In the genomic region with DNA sequence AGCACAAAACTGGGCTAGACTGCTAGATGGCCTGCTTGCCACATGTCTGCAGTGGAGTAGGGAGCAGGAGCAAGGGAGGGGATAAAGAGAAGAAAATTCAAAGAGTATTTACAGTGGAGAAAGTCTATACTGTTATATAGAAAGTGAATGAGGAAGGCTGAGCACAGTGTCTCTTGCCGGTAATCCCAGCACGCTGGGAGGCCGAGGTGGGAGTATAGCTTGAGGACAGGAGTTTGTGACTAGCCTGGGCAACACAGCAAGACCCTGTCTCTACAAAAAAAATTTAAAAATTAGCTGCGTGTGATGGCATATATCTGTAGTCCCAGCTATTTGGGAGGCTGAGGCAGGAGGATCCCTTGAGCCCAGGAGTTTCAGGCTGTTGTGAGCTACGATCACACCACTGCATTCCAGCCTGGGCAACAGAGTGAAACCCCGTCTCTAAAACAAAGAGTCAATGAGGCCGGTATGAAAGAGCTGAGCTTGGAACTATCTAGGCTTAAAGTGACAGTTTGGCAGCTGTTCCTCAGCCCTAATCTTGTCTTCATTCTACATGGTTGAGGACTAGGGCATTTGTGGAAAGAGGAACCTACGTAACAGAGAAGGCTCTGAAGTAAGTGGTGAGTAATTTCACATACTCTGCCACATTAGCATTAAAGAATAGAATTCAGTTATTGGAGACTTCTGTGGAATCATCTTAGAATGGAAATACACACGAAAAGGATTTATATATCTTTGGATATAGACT, we compare ENCODE assay signal across 20 cellular contexts. TPM values are rescaled to one million over a fixed set of nuclear protein-coding genes. Genes with fewer than 3 reads are reported as not detected.
DNase-seq lines count a peak whose midpoint lies in the region; ATAC-seq and TF ChIP-seq lines count a peak whose summit lies in the region.
"Had no signal": no experiment of that assay in that cellular context is flagged by ENCODE, and none has a peak within 500 bp of the region (broad histone marks: within the 10 kb centered on the region; RNA-seq: fewer than 3 reads in every experiment).

No MANE protein-coding gene starts in this region.

- intact Hi-C loops in Right ventricle myocardium inferior (cut with DNase I), result loop anchor here (5.0 kb wide), 1 partner anchor 253 kb away; no protein-coding TSS in a partner anchor
- intact Hi-C loops in left ventricle myocardium superior (cut with micrococcal nuclease), result no loop called here
- intact Hi-C loops in upper lobe of right lung (cut with DNase I), result no loop called here

- H3K36me3 ChIP-seq in right atrium auricular region, result peaks cover 28% of the 10 kb centered on the region
- H3K36me3 ChIP-seq in upper lobe of right lung, result no peaks in the 10 kb centered on the region
- H3K36me3 ChIP-seq: pancreas had no signal

- H3K9me3 ChIP-seq in right atrium auricular region (no peaks in the 10 kb centered on the region), upper lobe of right lung (no peaks in the 10 kb centered on the region)

- H3K27ac ChIP-seq in right atrium auricular region, result peak overlapping the region in 1 of 2 donors; percentile 48
- no peak overlapping the region for H3K27ac ChIP-seq in upper lobe of right lung
- H3K27ac ChIP-seq: C4-2B, HL-60, pancreas had no signal

- H3K4me1 ChIP-seq in right atrium auricular region, result peaks cover 0 to 5% of the 10 kb centered on the region in 2 donors
- peaks cover 4% of the 10 kb centered on the region for H3K4me1 ChIP-seq in upper lobe of right lung
- H3K4me1 ChIP-seq: pancreas had no signal

- H3K27me3 ChIP-seq in right atrium auricular region, result no peaks in the 10 kb centered on the region
- no peaks in the 10 kb centered on the region for H3K27me3 ChIP-seq in upper lobe of right lung
- H3K27me3 ChIP-seq: pancreas had no signal

- H3K4me3 ChIP-seq in right atrium auricular region (no peak overlapping the region), upper lobe of right lung (no peak overlapping the region)
- H3K4me3 ChIP-seq: K562, pancreas had no signal

- TF ChIP-seq CTCF in right atrium auricular region (IDR thresholded peaks at IDR 0.05), result no peak
- no peak for TF ChIP-seq CTCF in upper lobe of right lung (IDR thresholded peaks at IDR 0.05)

- DNase-seq in Right ventricle myocardium inferior (ENCODE audit: missing footprints), result no peak
- no peak for DNase-seq in right atrium auricular region (ENCODE audit: low spot score)
- peak; percentile 71 for DNase-seq in SIG-M5 treated with dmso at 0.1 percent for 504 hours (lab: John Stamatoyannopoulos, UW; ENCODE audit: unreplicated experiment)
- DNase-seq in left ventricle myocardium superior, result no peak
- DNase-seq in upper lobe of right lung, result no peak
- DNase-seq in T-helper 1 cell, result no peak
- DNase-seq: 8988T; activated B cell treated with CpG ODN at 0.5 μM for 24 hours; activated CD8-positive, alpha-beta memory T cell treated with anti-CD3 and anti-CD28 coated beads, Interleukin-2, amount 10 ng/mL, durations not matched to agents 7 days and 5 days; activated effector memory CD4-positive, alpha-beta T cell treated with Interleukin-2 at 50 U/mL for 16 hours; anterior cingulate cortex; DND-41; left colon; pancreas had no signal

- peak; percentile 76 for ATAC-seq in Right ventricle myocardium inferior
- peak; percentile 77 for ATAC-seq in left ventricle myocardium superior
- ATAC-seq in upper lobe of right lung, result peak; percentile 78
- ATAC-seq in HG03135 (IDR thresholded peaks at IDR 0.05; ENCODE audit: unreplicated experiment), result no peak
- no peak for ATAC-seq in GM19395 (IDR thresholded peaks at IDR 0.05; ENCODE audit: unreplicated experiment)
- ATAC-seq: activated CD8-positive, alpha-beta memory T cell treated with anti-CD3 and anti-CD28 coated beads, Interleukin-2, amount 10 ng/mL, durations not matched to agents 7 days and 5 days; K562; stimulated activated memory B cell treated with anti-CD40 and anti-IgM and Interleukin-4, amounts not matched to agents 10 μg/mL and 1 μg/mL and 100 μg/mL, for 72 hours had no signal

RNA-seq across cellular contexts. Expression of a gene that starts 41.9 kb away (rescaled TPM):
- total RNA-seq in Right ventricle myocardium inferior, result 1,230 TPM
- total RNA-seq in right atrium auricular region, result 1,000 to 10,000 TPM in 1 of 2 donors, 100 to 1,000 TPM in 1; 421 to 1,029 TPM
- total RNA-seq in left ventricle myocardium superior, result 1,393 TPM
- total RNA-seq in upper lobe of right lung, result 115 TPM
- total RNA-seq: activated CD8-positive, alpha-beta memory T cell treated with anti-CD3 and anti-CD28 coated beads, Interleukin-2, amount 10 ng/mL, durations not matched to agents 7 days and 5 days had no signal

Comparison
In these comparisons a context has a peak if more than half of its experiments do, and no peak if none do; other contexts are left out.
1. ATAC-seq: peak in Right ventricle myocardium inferior (single experiment), left ventricle myocardium superior (single experiment) and upper lobe of right lung (single experiment); none in HG03135 (single experiment) and GM19395 (single experiment).